21 cellular contexts compared by ENCODE assay signal in the genomic region with DNA sequence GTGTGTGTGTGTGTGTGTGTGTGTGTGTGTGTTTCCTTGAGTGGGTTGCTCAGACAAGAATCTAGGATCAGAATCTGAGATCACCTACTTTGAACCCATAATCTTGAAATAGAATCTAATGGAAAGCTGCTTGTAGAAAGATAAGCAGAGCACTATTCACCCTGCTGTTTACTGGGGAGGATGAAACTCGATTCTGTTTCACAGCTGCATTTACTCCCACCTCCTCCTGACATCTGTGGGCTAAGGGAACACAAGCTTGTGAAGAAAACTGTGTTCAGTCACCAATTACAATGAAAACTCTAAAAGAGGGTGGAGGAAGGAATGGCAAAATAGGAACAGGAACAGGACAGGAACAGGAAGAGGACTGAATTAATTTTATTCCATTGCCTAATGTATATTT.
"Had no signal": no experiment of that assay in that cellular context is flagged by ENCODE, and none has a peak within 500 bp of the region (broad histone marks: within the 10 kb centered on the region; RNA-seq: fewer than 3 reads in every experiment).

No MANE protein-coding gene starts in this region.

- H3K27me3 ChIP-seq: brain microvascular endothelial cell, colonic mucosa, heart right ventricle, right atrium auricular region, suprapubic skin, vagina had no signal

- H3K4me1 ChIP-seq: colonic mucosa, heart right ventricle, prostate gland, right atrium auricular region, suprapubic skin, vagina had no signal

- ATAC-seq: activated CD8-positive, alpha-beta T cell treated with anti-CD3 and anti-CD28 coated beads for 36 hours; activated naive CD8-positive, alpha-beta T cell treated with anti-CD3 and anti-CD28 coated beads, Interleukin-2, amount 50 U/mL, for 24 hours; esophagus mucosa; heart right ventricle; natural killer cell treated with Interleukin-12 subunit alpha and Interleukin-12 subunit beta and Interleukin-15 and Interleukin-18, amount 100 ng/mL, for 72 hours; stimulated activated naive CD8-positive, alpha-beta T cell treated with anti-CD3 and anti-CD28 coated beads, Interleukin-15, amount 100 ng/mL, for 72 hours had no signal

- H3K9me3 ChIP-seq: colonic mucosa, heart right ventricle, prostate gland, right atrium auricular region, suprapubic skin, vagina had no signal

- DNase-seq: activated CD4-positive, alpha-beta T cell treated with anti-CD3 and anti-CD28 coated beads, Interleukin-2, amount 10 ng/mL, durations not matched to agents 24 days and 14 days; activated CD8-positive, alpha-beta T cell treated with anti-CD3 and anti-CD28 coated beads for 36 hours; activated naive CD4-positive, alpha-beta T cell treated with anti-CD3 and anti-CD28 coated beads for 36 hours; activated naive CD8-positive, alpha-beta T cell treated with anti-CD3 and anti-CD28 coated beads, Interleukin-2, amount 50 U/mL, for 24 hours; activated T-cell treated with anti-CD3 and anti-CD28 coated beads, Interleukin-2, amount 50 U/mL, for 24 hours; anterior cingulate cortex; brain microvascular endothelial cell; central memory CD4-positive, alpha-beta T cell; colonic mucosa; heart right ventricle; stimulated activated CD4-positive, alpha-beta T cell treated with anti-CD3 and anti-CD28 coated beads, Interleukin-4, amount 100 ng/mL, for 1 hour; stimulated activated naive CD8-positive, alpha-beta T cell treated with anti-CD3 and anti-CD28 coated beads, Interleukin-15, amount 100 ng/mL, for 72 hours; T1000; trophoblast cell had no signal

- H3K4me2 ChIP-seq: smooth muscle cell had no signal

- H3K27ac ChIP-seq: brain microvascular endothelial cell, colonic mucosa, heart right ventricle, prostate gland, right atrium auricular region, suprapubic skin, vagina had no signal

- H3K4me3 ChIP-seq: colonic mucosa, heart right ventricle, prostate gland, right atrium auricular region, smooth muscle cell, suprapubic skin, vagina had no signal

- H3K36me3 ChIP-seq: brain microvascular endothelial cell, colonic mucosa, heart right ventricle, prostate gland, right atrium auricular region, suprapubic skin, vagina had no signal
